Comparison of ENCODE assay signal across 24 cellular contexts in genomic region chr17:74950207-74950606, GRCh38. TPM values are rescaled to one million over a fixed set of nuclear protein-coding genes. Genes with fewer than 3 reads are reported as not detected.
DNase-seq lines count a peak whose midpoint lies in the region; ATAC-seq and TF ChIP-seq lines count a peak whose summit lies in the region.
"Had no signal": no experiment of that assay in that cellular context is flagged by ENCODE, and none has a peak within 500 bp of the region (broad histone marks: within the 10 kb centered on the region; RNA-seq: fewer than 3 reads in every experiment).

No MANE protein-coding gene starts in this region.

- TF ChIP-seq CTCF in RWPE2 (IDR thresholded peaks at IDR 0.05; ENCODE audit: poor library complexity, severe bottlenecking) (no peak), mucosa of descending colon (IDR thresholded peaks at IDR 0.05) (no peak)

- intact Hi-C loops in mucosa of descending colon (cut with DNase I, micrococcal nuclease), result no loop called here

- DNase-seq in NCI-H2029 (lab: John Stamatoyannopoulos, UW), result peak; percentile 20
- DNase-seq in NCI-H2029 treated with DMSO at 0.1 percent for 48 hours (lab: John Stamatoyannopoulos, UW), result no peak
- peak; percentile 70 for DNase-seq in NCI-H146 (lab: John Stamatoyannopoulos, UW)
- peak; percentile 80 for DNase-seq in RWPE2 (ENCODE audit: low spot score)
- no peak for DNase-seq in mucosa of descending colon
- DNase-seq in OCI-M2 (lab: John Stamatoyannopoulos, UW; ENCODE audit: unreplicated experiment), result no peak
- no peak for DNase-seq in T1000 (lab: John Stamatoyannopoulos, UW)
- DNase-seq: activated naive CD4-positive, alpha-beta T cell treated with anti-CD3 and anti-CD28 coated beads for 36 hours; anterior cingulate cortex; Calu3; NCI-H2081 treated with DMSO at 0.1 percent for 48 hours; NCI-H82; RPMI8226; stimulated activated CD4-positive, alpha-beta T cell treated with anti-CD3 and anti-CD28 coated beads, Interleukin-4, amount 100 ng/mL, for 4 hours; upper lobe of right lung had no signal

- H3K9me3 ChIP-seq in RWPE2 (ENCODE audit: severe bottlenecking) (no peaks in the 10 kb centered on the region), mucosa of descending colon (no peaks in the 10 kb centered on the region)
- H3K9me3 ChIP-seq: esophagus muscularis mucosa, upper lobe of right lung had no signal

- peaks cover 12% of the 10 kb centered on the region for H3K4me1 ChIP-seq in RWPE2 (ENCODE audit: insufficient read depth, poor library complexity, severe bottlenecking)
- peaks cover 9% of the 10 kb centered on the region for H3K4me1 ChIP-seq in mucosa of descending colon (ENCODE audit: low read depth)
- H3K4me1 ChIP-seq: esophagus muscularis mucosa, upper lobe of right lung had no signal

- peak; percentile 91 for ATAC-seq in RWPE2 (ENCODE audit: low read depth)
- peak; percentile 9 for ATAC-seq in mucosa of descending colon
- no peak for ATAC-seq in GM21528 (IDR thresholded peaks at IDR 0.05; ENCODE audit: low FRiP score, unreplicated experiment)
- ATAC-seq: left lobe of liver, upper lobe of right lung had no signal

- no peaks in the 10 kb centered on the region for H3K27me3 ChIP-seq in RWPE2 (ENCODE audit: insufficient read depth, poor library complexity, severe bottlenecking)

- H3K4me3 ChIP-seq in RWPE2 (ENCODE audit: severe bottlenecking) (no peak overlapping the region), mucosa of descending colon (no peak overlapping the region)
- H3K4me3 ChIP-seq: esophagus muscularis mucosa, smooth muscle cell, upper lobe of right lung had no signal

- H3K36me3 ChIP-seq in RWPE2 (ENCODE audit: low read depth), result no peaks in the 10 kb centered on the region
- no peaks in the 10 kb centered on the region for H3K36me3 ChIP-seq in mucosa of descending colon (ENCODE audit: low read depth)

- peak overlapping the region; percentile 28 for H3K27ac ChIP-seq in RWPE2 (ENCODE audit: poor library complexity, severe bottlenecking)
- H3K27ac ChIP-seq: esophagus muscularis mucosa, upper lobe of right lung had no signal

RNA-seq across cellular contexts. Expression of gene OTOP3, which starts 14.5 kb away (rescaled TPM):
- total RNA-seq in mucosa of descending colon, result 1 to 10 TPM in 2 of 3 donors, under 1 TPM in 1; 0.38 to 2.8 (median 1.5) TPM
- total RNA-seq: activated naive CD4-positive, alpha-beta T cell treated with anti-CD3 and anti-CD28 coated beads for 36 hours; Calu3; esophagus muscularis mucosa; G401; glomerular endothelial cell; H4; left lobe of liver; neural crest cell; pulmonary artery endothelial cell; smooth muscle cell; upper lobe of right lung had no signal

RNA-seq across cellular contexts. Expression of gene HID1, which starts 22.4 kb away (rescaled TPM):
- 10 to 100 TPM; 29.9 to 56.9 (median 47.4) TPM for total RNA-seq in mucosa of descending colon

RNA-seq across cellular contexts. Expression of gene OTOP2, which starts 26.1 kb away (rescaled TPM):
- 100 to 1,000 TPM in 1 of 3 donors, 10 to 100 TPM in 2; 15.3 to 135 (median 54.0) TPM for total RNA-seq in mucosa of descending colon
- total RNA-seq: activated naive CD4-positive, alpha-beta T cell treated with anti-CD3 and anti-CD28 coated beads for 36 hours; Calu3; esophagus muscularis mucosa; G401; glomerular endothelial cell; H4; left lobe of liver; neural crest cell; pulmonary artery endothelial cell; smooth muscle cell; upper lobe of right lung had no signal

RNA-seq across cellular contexts. Expression of gene USH1G, which starts 27.2 kb away (rescaled TPM):
- total RNA-seq in mucosa of descending colon, result not detected
- total RNA-seq: activated naive CD4-positive, alpha-beta T cell treated with anti-CD3 and anti-CD28 coated beads for 36 hours; Calu3; glomerular endothelial cell; left lobe of liver; neural crest cell; pulmonary artery endothelial cell; upper lobe of right lung had no signal

RNA-seq across cellular contexts. Expression of gene CDR2L, which starts 37.2 kb away (rescaled TPM):
- 10 to 100 TPM in 1 of 3 donors, 1 to 10 TPM in 2; 2.2 to 14.0 (median 3.1) TPM for total RNA-seq in mucosa of descending colon

Comparison
In these comparisons a context has a peak if more than half of its experiments do, and no peak if none do; other contexts are left out.
1. DNase-seq: peak in NCI-H2029 (single experiment), NCI-H146 (single experiment) and RWPE2 (single experiment); none in NCI-H2029 treated with DMSO at 0.1 percent for 48 hours (single experiment), mucosa of descending colon (0 of 3), OCI-M2 (single experiment) and T1000 (single experiment).